8 cellular contexts compared by ENCODE assay signal in genomic region chr17:74776990-74777389, GRCh38. TPM values are rescaled to one million over a fixed set of nuclear protein-coding genes. Genes with fewer than 3 reads are reported as not detected.
DNase-seq lines count a peak whose midpoint lies in the region; ATAC-seq, FAIRE-seq and TF ChIP-seq lines count a peak whose summit lies in the region.

No MANE protein-coding gene starts in this region.

- no peak for FAIRE-seq in bronchial epithelial cell (lab: Jason Lieb, UNC)

- peak overlapping the region; percentile 72 for H3K9ac ChIP-seq in mucosa of stomach (ENCODE audit: low read length)

- H3K4me3 ChIP-seq in A673 (ENCODE audit: low read depth, low read length, poor library complexity, severe bottlenecking) = peak overlapping the region; percentile 92
- peak overlapping the region; percentile 85 for H3K4me3 ChIP-seq in bronchial epithelial cell (ENCODE audit: low read depth, low read length)
- peak overlapping the region; percentile 20 for H3K4me3 ChIP-seq in mucosa of stomach (ENCODE audit: low read length)

- H3K9me3 ChIP-seq in A673 (ENCODE audit: low read depth, low read length, poor library complexity, severe bottlenecking) (no peaks in the 10 kb centered on the region), mucosa of stomach (ENCODE audit: control insufficient read depth, low read length) (no peaks in the 10 kb centered on the region)

- peak overlapping the region; percentile 96 to 99 (median 98) for H3K4me3 Mint-ChIP-seq in IgD-negative memory B cell

- ATAC-seq in sciatic nerve (no peak), HG02970 (IDR thresholded peaks at IDR 0.05; ENCODE audit: low FRiP score, unreplicated experiment) (no peak)

- H3K27me3 ChIP-seq in A673 (replicated peaks; ENCODE audit: insufficient read depth, low read depth, low read length, poor library complexity) (no peaks in the 10 kb centered on the region), bronchial epithelial cell (ENCODE audit: control insufficient read depth, insufficient read depth, low read length) (no peaks in the 10 kb centered on the region), mucosa of stomach (ENCODE audit: control insufficient read depth, insufficient read depth, low read length) (no peaks in the 10 kb centered on the region)

- peaks cover 2% of the 10 kb centered on the region for H3K27me3 Mint-ChIP-seq in IgD-negative memory B cell

- BruUV-seq in A673 (replicated peaks; lab: Mats Ljungman, UMichigan) = no TSS peak

- POLR2A ChIA-PET in A673 (lab: Charles Lee; ENCODE audit: low non-redundant PET) = no interaction called here

- peak overlapping the region; percentile 63 to 97 (median 88) for H3K27ac Mint-ChIP-seq in IgD-negative memory B cell

- CTCF ChIA-PET in A673 (lab: Charles Lee) = interaction anchor here (0.6 to 1.5 kb wide), 6 partner anchors 17 to 85 kb away, joined by 3 to 9 read pairs (median 4); partner anchors contain the start of gene GRIN2C

- peak overlapping the region; percentile 90 for H3K27ac ChIP-seq in A673 (ENCODE audit: low read depth, low read length, poor library complexity, severe bottlenecking)

- no peak for TF ChIP-seq CTCF in A673 (conservative IDR thresholded peaks at IDR 0.05; ENCODE audit: low read depth, low read length)
- no peak for TF ChIP-seq CTCF in bronchial epithelial cell (IDR thresholded peaks at IDR 0.05; ENCODE audit: insufficient read depth, low read length, severe bottlenecking)

- H3K4me1 Mint-ChIP-seq in IgD-negative memory B cell = peaks cover 41 to 56% (median 49%) of the 10 kb centered on the region in 3 donors

- H3K4me1 ChIP-seq in A673 (ENCODE audit: insufficient read depth, low read length, poor library complexity, severe bottlenecking) (no peaks in the 10 kb centered on the region), mucosa of stomach (ENCODE audit: control insufficient read depth, insufficient read depth, low read length) (peaks cover 17% of the 10 kb centered on the region)

- intact Hi-C loops in A673 (cut with micrococcal nuclease; ENCODE audit: unreplicated experiment) = loop anchor here (5.0 kb wide), 1 partner anchor 35 kb away; no protein-coding TSS in a partner anchor
- intact Hi-C loops in sciatic nerve (cut with DNase I) = no loop called here

- H3K36me3 ChIP-seq in A673 (ENCODE audit: insufficient read depth, low read length, poor library complexity, severe bottlenecking) = peaks cover 15% of the 10 kb centered on the region
- H3K36me3 ChIP-seq in bronchial epithelial cell (ENCODE audit: control insufficient read depth, insufficient read depth, low read length) = peaks cover 22% of the 10 kb centered on the region
- H3K36me3 ChIP-seq in mucosa of stomach (ENCODE audit: control insufficient read depth, insufficient read depth, low read length) = peaks cover 6% of the 10 kb centered on the region

- H3K36me3 Mint-ChIP-seq in IgD-negative memory B cell = peaks cover 4% of the 10 kb centered on the region

- H3K9me3 Mint-ChIP-seq in IgD-negative memory B cell = no peaks in the 10 kb centered on the region

- DNase-seq in A673 (ENCODE audit: low spot score) (no peak), bronchial epithelial cell (ENCODE audit: low read depth) (no peak), sciatic nerve (ENCODE audit: low spot score) (no peak)
- DNase-seq in activated CD4-positive, CD25-positive, alpha-beta regulatory T cell (lab: John Stamatoyannopoulos, UW) = no peak
- DNase-seq in effector CD4-positive, alpha-beta T cell = no peak

RNA-seq across cellular contexts. Expression of gene NAT9, which starts 0.8 kb away (rescaled TPM):
- total RNA-seq in A673 (2021) (55.6 and 60.6 TPM in 2 replicates), bronchial epithelial cell (35.8 and 64.5 TPM in 2 replicates), sciatic nerve (50.3 TPM)
- polyA plus RNA-seq in IgD-negative memory B cell = 24.5 TPM

RNA-seq across cellular contexts. Expression of gene NHERF1, which starts 28.6 kb away (rescaled TPM):
- 33.8 and 47.9 TPM in 2 replicates for total RNA-seq in A673 (2021)
- polyA plus RNA-seq in IgD-negative memory B cell = 177 TPM
- total RNA-seq in bronchial epithelial cell = 35.3 and 55.8 TPM in 2 replicates
- total RNA-seq in sciatic nerve = 39.0 TPM

RNA-seq across cellular contexts. Expression of gene RAB37, which starts 39.9 kb away (rescaled TPM):
- total RNA-seq in A673 (2021) (not detected in 2 replicates), bronchial epithelial cell (under 0.01 and 0.38 TPM in 2 replicates), sciatic nerve (3.6 TPM)
- 76.5 TPM for polyA plus RNA-seq in IgD-negative memory B cell

Comparison
In these comparisons a context has a peak if more than half of its experiments do, and no peak if none do; other contexts are left out.
1. H3K4me3 ChIP-seq: peak in every context shown above with its lines; median percentile 92 in A673; 85 in bronchial epithelial cell; 20 in mucosa of stomach.